In genomic region chrX:154573061-154573460, GRCh38 we compare ENCODE assay signal across 7 cellular contexts. TPM values are rescaled to one million over a fixed set of nuclear protein-coding genes. Genes with fewer than 3 reads are reported as not detected.
"Had no signal": no experiment of that assay in that cellular context is flagged by ENCODE, and none has a peak within 500 bp of the region (broad histone marks: within the 10 kb centered on the region; RNA-seq: fewer than 3 reads in every experiment).

No MANE protein-coding gene starts in this region.

RNA-seq across cellular contexts. Expression of gene CTAG1A, which starts 11.9 kb away (rescaled TPM):
- total RNA-seq: GM23248, GM23338, H1, H4, H7, H9, HFFc6 had no signal
- polyA plus RNA-seq: GM23248, GM23338, H1 had no signal

RNA-seq across cellular contexts. Expression of gene CTAG1B, which starts 46.0 kb away (rescaled TPM):
- total RNA-seq: GM23248, GM23338, H1, H4, H7, H9, HFFc6 had no signal
- polyA plus RNA-seq: GM23248, GM23338, H1 had no signal
